Comparison of ENCODE assay signal across 24 cellular contexts in genomic region chr18:62863629-62864028, GRCh38.
A peak's percentile ranks its signal among the peaks of the same experiment; 100 is the strongest.
DNase-seq lines count a peak whose midpoint lies in the region; ATAC-seq and TF ChIP-seq lines count a peak whose summit lies in the region.
"Had no signal": no experiment of that assay in that cellular context is flagged by ENCODE, and none has a peak within 500 bp of the region (broad histone marks: within the 10 kb centered on the region; RNA-seq: fewer than 3 reads in every experiment).

No MANE protein-coding gene starts in this region.

- POLR2A ChIA-PET in CD8-positive, alpha-beta memory T cell (lab: Charles Lee), result no interaction called here

- H3K36me3 Mint-ChIP-seq in HFFc6 (ENCODE audit: low read depth), result no peaks in the 10 kb centered on the region
- H3K36me3 Mint-ChIP-seq in T-helper 2 cell treated with Interferon-gamma antibody and Interleukin-4, amounts not matched to agents 5 μg/mL and 100 μg/mL, for 36 hours (ENCODE audit: low read depth), result peaks cover 18% of the 10 kb centered on the region
- H3K36me3 Mint-ChIP-seq in CD8-positive, alpha-beta memory T cell, result peaks cover 0 to 6% (median 0%) of the 10 kb centered on the region in 3 donors

- no peak overlapping the region for H3K4me3 Mint-ChIP-seq in HFFc6
- H3K4me3 Mint-ChIP-seq in T-helper 2 cell treated with Interferon-gamma antibody and Interleukin-4, amounts not matched to agents 5 μg/mL and 100 μg/mL, for 36 hours, result no peak overlapping the region
- no peak overlapping the region for H3K4me3 Mint-ChIP-seq in CD8-positive, alpha-beta memory T cell
- H3K4me3 Mint-ChIP-seq: CD4-positive, alpha-beta T cell; stimulated activated naive CD8-positive, alpha-beta T cell treated with anti-CD3 and anti-CD28 coated beads, Interleukin-15, amount 100 ng/mL, for 72 hours had no signal

- H3K4me1 Mint-ChIP-seq in HFFc6 (ENCODE audit: low read depth), result peaks cover 33% of the 10 kb centered on the region
- H3K4me1 Mint-ChIP-seq in T-helper 2 cell treated with Interferon-gamma antibody and Interleukin-4, amounts not matched to agents 5 μg/mL and 100 μg/mL, for 36 hours (ENCODE audit: low read depth), result peaks cover 46% of the 10 kb centered on the region
- peaks cover under 1 to 2% (median 1%) of the 10 kb centered on the region in 3 donors for H3K4me1 Mint-ChIP-seq in CD8-positive, alpha-beta memory T cell
- H3K4me1 Mint-ChIP-seq: stimulated activated naive CD8-positive, alpha-beta T cell treated with anti-CD3 and anti-CD28 coated beads, Interleukin-15, amount 100 ng/mL, for 72 hours had no signal

- H3K27ac Mint-ChIP-seq in HFFc6, result no peak overlapping the region; the same call in 1 of the 2 replicates
- no peak overlapping the region for H3K27ac Mint-ChIP-seq in T-helper 2 cell treated with Interferon-gamma antibody and Interleukin-4, amounts not matched to agents 5 μg/mL and 100 μg/mL, for 36 hours
- no peak overlapping the region for H3K27ac Mint-ChIP-seq in CD8-positive, alpha-beta memory T cell
- H3K27ac Mint-ChIP-seq: CD4-positive, alpha-beta T cell had no signal

- DNase-seq in A172 (ENCODE audit: low spot score) (peak; percentile 86), HFFc6 (peak; percentile 85), RPMI7951 (ENCODE audit: low read depth) (peak; percentile 90), choroid plexus epithelial cell (ENCODE audit: low read depth) (peak; percentile 66)
- no peak for DNase-seq in T-helper 2 cell treated with Interferon-gamma antibody and Interleukin-4, amounts not matched to agents 5 μg/mL and 100 μg/mL, for 36 hours (ENCODE audit: low spot score)
- DNase-seq in stimulated activated naive CD4-positive, alpha-beta T cell treated with Interleukin-2 at 50 U/mL for 16 hours (lab: John Stamatoyannopoulos, UW), result no peak
- DNase-seq in CD8-positive, alpha-beta memory T cell, result no peak
- DNase-seq: activated CD4-positive, CD25-positive, alpha-beta regulatory T cell; activated effector memory CD4-positive, alpha-beta T cell treated with anti-CD3 and anti-CD28 coated beads, Interleukin-2, amount 50 U/mL, for 16 hours; anterior cingulate cortex; CD4-positive, alpha-beta T cell; colonic mucosa; DND-41; H7; kidney glomerular epithelial cell; MM.1S; NCI-H2029; NCI-H510A treated with DMSO at 0.1 percent for 48 hours; Peyer's patch; stimulated activated CD4-positive, alpha-beta T cell treated with anti-CD3 and anti-CD28 coated beads, Interleukin-15, amount 100 ng/mL, for 24 hours; stimulated activated naive CD8-positive, alpha-beta T cell treated with anti-CD3 and anti-CD28 coated beads, Interleukin-15, amount 100 ng/mL, for 72 hours had no signal

- H3K27me3 Mint-ChIP-seq in HFFc6 (ENCODE audit: insufficient read depth), result peaks cover 1% of the 10 kb centered on the region; the same call in 1 of the 2 replicates
- H3K27me3 Mint-ChIP-seq in T-helper 2 cell treated with Interferon-gamma antibody and Interleukin-4, amounts not matched to agents 5 μg/mL and 100 μg/mL, for 36 hours (ENCODE audit: low read depth), result no peaks in the 10 kb centered on the region
- H3K27me3 Mint-ChIP-seq in CD8-positive, alpha-beta memory T cell, result no peaks in the 10 kb centered on the region
- H3K27me3 Mint-ChIP-seq: CD4-positive, alpha-beta T cell; stimulated activated naive CD8-positive, alpha-beta T cell treated with anti-CD3 and anti-CD28 coated beads, Interleukin-15, amount 100 ng/mL, for 72 hours had no signal

- H3K27me3 ChIP-seq in CD8-positive, alpha-beta memory T cell (ENCODE audit: insufficient read depth, low read length, poor library complexity, severe bottlenecking), result no peaks in the 10 kb centered on the region
- H3K27me3 ChIP-seq: colonic mucosa, heart right ventricle, neutrophil, Peyer's patch had no signal

- H3K9me3 ChIP-seq in CD8-positive, alpha-beta memory T cell (ENCODE audit: low read length), result no peaks in the 10 kb centered on the region
- H3K9me3 ChIP-seq: colonic mucosa, neutrophil, Peyer's patch had no signal

- no peaks in the 10 kb centered on the region for H3K4me1 ChIP-seq in CD8-positive, alpha-beta memory T cell (ENCODE audit: insufficient read depth, low read length)
- H3K4me1 ChIP-seq: colonic mucosa, Peyer's patch had no signal

- H3K27ac ChIP-seq in CD8-positive, alpha-beta memory T cell (ENCODE audit: low read depth, low read length), result no peak overlapping the region
- H3K27ac ChIP-seq: colonic mucosa, heart right ventricle, neutrophil, Peyer's patch had no signal

- H3K9me3 Mint-ChIP-seq in HFFc6, result no peaks in the 10 kb centered on the region
- H3K9me3 Mint-ChIP-seq in T-helper 2 cell treated with Interferon-gamma antibody and Interleukin-4, amounts not matched to agents 5 μg/mL and 100 μg/mL, for 36 hours, result no peaks in the 10 kb centered on the region
- H3K9me3 Mint-ChIP-seq in CD8-positive, alpha-beta memory T cell, result no peaks in the 10 kb centered on the region
- H3K9me3 Mint-ChIP-seq: CD4-positive, alpha-beta T cell; stimulated activated naive CD8-positive, alpha-beta T cell treated with anti-CD3 and anti-CD28 coated beads, Interleukin-15, amount 100 ng/mL, for 72 hours had no signal

- CTCF ChIA-PET in CD8-positive, alpha-beta memory T cell (lab: Charles Lee), result no interaction called here

- TF ChIP-seq CTCF in HFFc6 (IDR thresholded peaks at IDR 0.05) (no peak), choroid plexus epithelial cell (conservative IDR thresholded peaks at IDR 0.05; ENCODE audit: low read depth, low read length) (no peak)

- no peak for ATAC-seq in HG02763 (IDR thresholded peaks at IDR 0.05; ENCODE audit: unreplicated experiment)
- ATAC-seq: stimulated activated naive CD8-positive, alpha-beta T cell treated with anti-CD3 and anti-CD28 coated beads, Interleukin-15, amount 100 ng/mL, for 72 hours had no signal

- no peak overlapping the region for H3K4me3 ChIP-seq in choroid plexus epithelial cell (ENCODE audit: low read depth, low read length)
- H3K4me3 ChIP-seq in CD8-positive, alpha-beta memory T cell (ENCODE audit: low read length), result no peak overlapping the region
- H3K4me3 ChIP-seq: colonic mucosa, heart right ventricle, Peyer's patch had no signal

- H3K36me3 ChIP-seq in CD8-positive, alpha-beta memory T cell (ENCODE audit: insufficient read depth, low read length), result no peaks in the 10 kb centered on the region
- H3K36me3 ChIP-seq: colonic mucosa, heart right ventricle, neutrophil had no signal

Comparison
In these comparisons a context has a peak if more than half of its experiments do, and no peak if none do; other contexts are left out.
1. DNase-seq: peak in A172 (single experiment), HFFc6 (single experiment), RPMI7951 (single experiment) and choroid plexus epithelial cell (single experiment); none in T-helper 2 cell treated with Interferon-gamma antibody and Interleukin-4, amounts not matched to agents 5 μg/mL and 100 μg/mL, for 36 hours (single experiment), stimulated activated naive CD4-positive, alpha-beta T cell treated with Interleukin-2 at 50 U/mL for 16 hours (single experiment) and CD8-positive, alpha-beta memory T cell (0 of 5).